In genomic region chr10:36717118-36717517, GRCh38 we compare ENCODE assay signal across 16 cellular contexts.
DNase-seq lines count a peak whose midpoint lies in the region; ATAC-seq and TF ChIP-seq lines count a peak whose summit lies in the region.
"Had no signal": no experiment of that assay in that cellular context is flagged by ENCODE, and none has a peak within 500 bp of the region (broad histone marks: within the 10 kb centered on the region; RNA-seq: fewer than 3 reads in every experiment).

No MANE protein-coding gene starts in this region.

- intact Hi-C loops in sciatic nerve (cut with DNase I): no loop called here

- ATAC-seq in sciatic nerve (no peak), HG03135 (IDR thresholded peaks at IDR 0.05; ENCODE audit: unreplicated experiment) (no peak), GM18511 (IDR thresholded peaks at IDR 0.05; ENCODE audit: unreplicated experiment) (no peak)
- ATAC-seq: GM12878 had no signal

- H3K4me3 ChIP-seq in fibroblast of mammary gland (ENCODE audit: control insufficient read depth, low read depth, low read length): no peak overlapping the region
- H3K4me3 ChIP-seq: BLaER1 treated with 17β-estradiol and CSF1 and Interleukin-3, amounts not matched to agents 10 nM and 100 nM; GM12878; GM23248 had no signal

- TF ChIP-seq CTCF in fibroblast of mammary gland (conservative IDR thresholded peaks at IDR 0.05; ENCODE audit: control insufficient read depth, insufficient read depth, low read depth, low read length): no peak

- DNase-seq in A172 (ENCODE audit: low spot score): peak; percentile 25
- peak; percentile 28 for DNase-seq in ELR (ENCODE audit: low read depth)
- peak; percentile 26 for DNase-seq in LHCN-M2 (ENCODE audit: low read depth)
- peak; percentile 11 for DNase-seq in fibroblast of mammary gland (ENCODE audit: low read depth)
- no peak for DNase-seq in NCI-H510A treated with DMSO at 0.1 percent for 48 hours (lab: John Stamatoyannopoulos, UW)
- no peak for DNase-seq in sciatic nerve (ENCODE audit: low spot score)
- DNase-seq: CD4-positive, CD25-positive, alpha-beta regulatory T cell; DMS153; DMS79 treated with DMSO at 0.1 percent for 48 hours; GM23248; H7; KBM-7 had no signal

Comparison
In these comparisons a context has a peak if more than half of its experiments do, and no peak if none do; other contexts are left out.
1. DNase-seq: peak in A172 (single experiment), ELR (single experiment), LHCN-M2 (single experiment) and fibroblast of mammary gland (single experiment); none in NCI-H510A treated with DMSO at 0.1 percent for 48 hours (single experiment) and sciatic nerve (single experiment).